In genomic region chr13:113632706-113633484, GRCh38 we compare ENCODE assay signal across 15 cellular contexts. TPM values are rescaled to one million over a fixed set of nuclear protein-coding genes. Genes with fewer than 3 reads are reported as not detected.
"Had no signal": no experiment of that assay in that cellular context is flagged by ENCODE, and none has a peak within 500 bp of the region (broad histone marks: within the 10 kb centered on the region; RNA-seq: fewer than 3 reads in every experiment).

No MANE protein-coding gene starts in this region.

- H3K27ac ChIP-seq: esophagus muscularis mucosa, transverse colon, VCaP had no signal

- H3K27me3 Mint-ChIP-seq: activated CD4-positive, alpha-beta T cell treated with anti-CD3 and anti-CD28 coated beads for 36 hours; natural killer cell treated with Interleukin-12 subunit alpha and Interleukin-12 subunit beta and Interleukin-15 and Interleukin-18, amount 100 ng/mL, for 72 hours had no signal

- ATAC-seq: activated CD4-positive, alpha-beta T cell treated with anti-CD3 and anti-CD28 coated beads for 36 hours; activated naive CD4-positive, alpha-beta T cell treated with anti-CD3 and anti-CD28 coated beads, Interleukin-2, amount 50 U/mL, for 72 hours; mucosa of descending colon; natural killer cell treated with Interleukin-12 subunit alpha and Interleukin-12 subunit beta and Interleukin-15 and Interleukin-18, amount 100 ng/mL, for 72 hours had no signal

- H3K4me1 ChIP-seq: esophagus muscularis mucosa, transverse colon had no signal

- H3K4me3 Mint-ChIP-seq: activated CD4-positive, alpha-beta T cell treated with anti-CD3 and anti-CD28 coated beads for 36 hours; natural killer cell treated with Interleukin-12 subunit alpha and Interleukin-12 subunit beta and Interleukin-15 and Interleukin-18, amount 100 ng/mL, for 72 hours had no signal

- H3K27me3 ChIP-seq: esophagus muscularis mucosa, transverse colon had no signal

- H3K27ac Mint-ChIP-seq: natural killer cell treated with Interleukin-12 subunit alpha and Interleukin-12 subunit beta and Interleukin-15 and Interleukin-18, amount 100 ng/mL, for 72 hours had no signal

- H3K9me3 ChIP-seq: esophagus muscularis mucosa, mucosa of descending colon, transverse colon had no signal

- H3K9me3 Mint-ChIP-seq: activated naive CD4-positive, alpha-beta T cell treated with anti-CD3 and anti-CD28 coated beads, Interleukin-2, amount 50 U/mL, for 72 hours; natural killer cell treated with Interleukin-12 subunit alpha and Interleukin-12 subunit beta and Interleukin-15 and Interleukin-18, amount 100 ng/mL, for 72 hours had no signal

- DNase-seq: activated CD4-positive, alpha-beta T cell treated with anti-CD3 and anti-CD28 coated beads for 36 hours; mammary epithelial cell; stimulated activated CD4-positive, alpha-beta T cell treated with anti-CD3 and anti-CD28 coated beads, Interleukin-4, amount 100 ng/mL, for 4 hours; transverse colon had no signal

- H3K4me3 ChIP-seq: esophagus muscularis mucosa, mucosa of descending colon, transverse colon had no signal

RNA-seq across cellular contexts. Expression of gene ATP4B, which starts 25.1 kb away (rescaled TPM):
- total RNA-seq: activated CD4-positive, alpha-beta T cell treated with anti-CD3 and anti-CD28 coated beads for 36 hours; activated naive CD4-positive, alpha-beta T cell treated with anti-CD3 and anti-CD28 coated beads, Interleukin-2, amount 50 U/mL, for 72 hours; cerebellum; dermis microvascular lymphatic vessel endothelial cell; esophagus muscularis mucosa; fibroblast of villous mesenchyme; mammary epithelial cell; natural killer cell treated with Interleukin-12 subunit alpha and Interleukin-12 subunit beta and Interleukin-15 and Interleukin-18, amount 100 ng/mL, for 72 hours; osteoblast; SK-MEL-5; transverse colon had no signal
- polyA plus RNA-seq: mammary epithelial cell had no signal

RNA-seq across cellular contexts. Expression of gene GRK1, which starts 34.1 kb away (rescaled TPM):
- total RNA-seq: dermis microvascular lymphatic vessel endothelial cell, fibroblast of villous mesenchyme, osteoblast, pulmonary artery endothelial cell, SK-MEL-5, transverse colon had no signal
- polyA plus RNA-seq: mammary epithelial cell had no signal
